15 cellular contexts compared by ENCODE assay signal in genomic region chr12:109679716-109680520, GRCh38. TPM values are rescaled to one million over a fixed set of nuclear protein-coding genes. Genes with fewer than 3 reads are reported as not detected.
DNase-seq lines count a peak whose midpoint lies in the region; ATAC-seq and TF ChIP-seq lines count a peak whose summit lies in the region.
"Had no signal": no experiment of that assay in that cellular context is flagged by ENCODE, and none has a peak within 500 bp of the region (broad histone marks: within the 10 kb centered on the region; RNA-seq: fewer than 3 reads in every experiment).

No MANE protein-coding gene starts in this region.

- WGBS in adrenal gland, 4 donors = 66 to 76% (median 69%) methylated on average over 6 to 10 of the region's 10 CpGs

- no peaks in the 10 kb centered on the region for H3K36me3 Mint-ChIP-seq in GM23338 (ENCODE audit: low read depth)
- H3K36me3 Mint-ChIP-seq: memory B cell had no signal

- no peak overlapping the region for H3K4me3 Mint-ChIP-seq in GM23338
- H3K4me3 Mint-ChIP-seq: central memory CD8-positive, alpha-beta T cell; memory B cell; neural crest cell had no signal

- peaks cover 10% of the 10 kb centered on the region; the same call in 2 of the 3 replicates for H3K4me1 Mint-ChIP-seq in GM23338
- H3K4me1 Mint-ChIP-seq: central memory CD8-positive, alpha-beta T cell; memory B cell had no signal

- H3K4me2 ChIP-seq in GM23338 = no peak overlapping the region

- H3K27ac ChIP-seq in GM23338 (ENCODE audit: low read depth) = no peak overlapping the region
- no peak overlapping the region for H3K27ac ChIP-seq in adrenal gland

- H3F3A ChIP-seq in GM23338 (replicated peaks; ENCODE audit: low read depth) = no peaks in the 10 kb centered on the region

- H3K9me2 ChIP-seq in GM23338 (ENCODE audit: insufficient read depth) = no peaks in the 10 kb centered on the region

- H3K27ac Mint-ChIP-seq in GM23338 = no peak overlapping the region
- H3K27ac Mint-ChIP-seq: activated T-helper 2 cell treated with anti-CD3 and anti-CD28 coated beads, Interferon-gamma antibody, Interleukin-2, Interleukin-4, amounts not matched to agents 10 μg/mL and 5 μg/mL and 100 μg/mL, durations not matched to agents 14 hours and 24 hours and 36 hours; memory B cell had no signal

- no peak overlapping the region for H2AFZ ChIP-seq in GM23338

- TF ChIP-seq POLR2A in adrenal gland (IDR thresholded peaks at IDR 0.05) = no peak

- TF ChIP-seq CTCF in GM23338 (conservative IDR thresholded peaks at IDR 0.05; ENCODE audit: low read depth in 2 of 2) = no peak
- no peak for TF ChIP-seq CTCF in adrenal gland (IDR thresholded peaks at IDR 0.05)

- intact Hi-C loops in left colon (cut with DNase I, micrococcal nuclease) = no loop called here
- intact Hi-C loops in adrenal gland (cut with DNase I) = no loop called here

- H3K36me3 ChIP-seq in GM23338 (ENCODE audit: insufficient read depth) = no peaks in the 10 kb centered on the region
- H3K36me3 ChIP-seq in adrenal gland (replicated peaks in 1 of 2) = no peaks in the 10 kb centered on the region
- H3K36me3 ChIP-seq: suprapubic skin had no signal

- no peaks in the 10 kb centered on the region for H3K27me3 ChIP-seq in GM23338 (ENCODE audit: insufficient read depth)
- H3K27me3 ChIP-seq in adrenal gland = no peaks in the 10 kb centered on the region

- H3K4me1 ChIP-seq in GM23338 (ENCODE audit: insufficient read depth) = 0 out of 2 replicates have a peak, but pooled peaks cover 5% of the 10 kb centered on the region
- H3K4me1 ChIP-seq in adrenal gland (replicated peaks in 1 of 2) = peaks cover 0 to 6% of the 10 kb centered on the region in 2 donors

- H3K27me3 Mint-ChIP-seq in GM23338 (ENCODE audit: insufficient read depth, low read depth, poor library complexity) = peaks cover 7% of the 10 kb centered on the region

- DNase-seq in GM23338 (ENCODE audit: low spot score) (peak; percentile 46), NCI-H2029 treated with DMSO at 0.1 percent for 48 hours (lab: John Stamatoyannopoulos, UW) (peak; percentile 69), NCI-H748 treated with DMSO at 0.1 percent for 48 hours (lab: John Stamatoyannopoulos, UW) (peak; percentile 91), left colon (peak in 1 of 2 donors; percentile 30), adrenal gland (no peak), NCI-H226 (no peak)
- DNase-seq: AML-193; stimulated activated CD4-positive, alpha-beta T cell treated with anti-CD3 and anti-CD28 coated beads, Interleukin-1b, Interleukin-23, amount 100 ng/mL, for 48 hours had no signal

- no peak overlapping the region for H3K4me3 ChIP-seq in GM23338
- H3K4me3 ChIP-seq in adrenal gland = no peak overlapping the region
- H3K4me3 ChIP-seq: suprapubic skin had no signal

- H3K9me3 Mint-ChIP-seq in GM23338 = no peaks in the 10 kb centered on the region
- H3K9me3 Mint-ChIP-seq: activated T-helper 2 cell treated with anti-CD3 and anti-CD28 coated beads, Interferon-gamma antibody, Interleukin-2, Interleukin-4, amounts not matched to agents 10 μg/mL and 5 μg/mL and 100 μg/mL, durations not matched to agents 14 hours and 24 hours and 36 hours; central memory CD8-positive, alpha-beta T cell; neural crest cell had no signal

- no peaks in the 10 kb centered on the region for H3K9me3 ChIP-seq in adrenal gland (replicated peaks in 1 of 3)
- H3K9me3 ChIP-seq: suprapubic skin had no signal

- H4K20me1 ChIP-seq in GM23338 (replicated peaks; ENCODE audit: insufficient read depth) = no peaks in the 10 kb centered on the region; the same call in 1 of the 2 replicates

- ATAC-seq in GM23338 (peak; percentile 67), left colon (peak; percentile 63), HG02970 (IDR thresholded peaks at IDR 0.05; ENCODE audit: low FRiP score, unreplicated experiment) (no peak), HG03520 (IDR thresholded peaks at IDR 0.05; ENCODE audit: unreplicated experiment) (no peak)

- no peaks in the 10 kb centered on the region for H3K79me2 ChIP-seq in GM23338 (replicated peaks; ENCODE audit: insufficient read depth)

TF ChIP-seq in GM23338, 12 proteins besides CTCF, POLR2A, EP300 and RAD21:
- TF ChIP-seq REST (IDR thresholded peaks at IDR 0.05; ENCODE audit: unreplicated experiment) = no peak
- no peak for TF ChIP-seq STAT1 (IDR thresholded peaks at IDR 0.05; ENCODE audit: unreplicated experiment)
- no peak for TF ChIP-seq POLR2AphosphoS5 (IDR thresholded peaks at IDR 0.05; ENCODE audit: low read depth)
- TF ChIP-seq EZH2phosphoT487 (IDR thresholded peaks at IDR 0.05; ENCODE audit: unreplicated experiment) = no peak
- no peak for TF ChIP-seq JUNB (IDR thresholded peaks at IDR 0.05; ENCODE audit: unreplicated experiment)
- no peak for TF ChIP-seq EZH2 (IDR thresholded peaks at IDR 0.05; ENCODE audit: low read depth, unreplicated experiment)
- no peak for TF ChIP-seq NANOG (IDR thresholded peaks at IDR 0.05; ENCODE audit: borderline replicate concordance)
- no peak for TF ChIP-seq ZNF331 (CRISPR knock-in tag; IDR thresholded peaks at IDR 0.05; ENCODE audit: low read depth)
- no peak for TF ChIP-seq CREB1 (CRISPR knock-in tag; IDR thresholded peaks at IDR 0.05; ENCODE audit: low read depth)

RNA-seq across cellular contexts. Expression of gene FAM222A, which starts 33.7 kb away (rescaled TPM):
- 2.1 and 3.6 TPM in 2 replicates for total RNA-seq in GM23338 (2014; rRNA removed; shearing (Covaris generic))
- polyA plus RNA-seq in GM23338 (2016; fragmentation: Nextera tagmentation; extraction: Ambion mirVana) = 0.78 and 0.85 TPM in 2 replicates
- 1 to 10 TPM; 3.0 to 4.7 TPM for total RNA-seq in left colon
- total RNA-seq in adrenal gland = 10 to 100 TPM; 15.2 to 57.8 (median 27.1) TPM
- polyA plus RNA-seq in adrenal gland = 10 to 100 TPM in 2 of 3 donors, 1 to 10 TPM in 1; 9.2 to 36.7 (median 11.7) TPM

Comparison
In these comparisons a context has a peak if more than half of its experiments do, and no peak if none do; other contexts are left out.
1. ATAC-seq: peak in GM23338 (single experiment) and left colon (single experiment); none in HG02970 (single experiment) and HG03520 (single experiment).
2. DNase-seq: peak in GM23338 (single experiment), NCI-H2029 treated with DMSO at 0.1 percent for 48 hours (single experiment) and NCI-H748 treated with DMSO at 0.1 percent for 48 hours (single experiment); none in adrenal gland (0 of 7) and NCI-H226 (single experiment).